Comparison of ENCODE assay signal across 8 cellular contexts in the genomic region with DNA sequence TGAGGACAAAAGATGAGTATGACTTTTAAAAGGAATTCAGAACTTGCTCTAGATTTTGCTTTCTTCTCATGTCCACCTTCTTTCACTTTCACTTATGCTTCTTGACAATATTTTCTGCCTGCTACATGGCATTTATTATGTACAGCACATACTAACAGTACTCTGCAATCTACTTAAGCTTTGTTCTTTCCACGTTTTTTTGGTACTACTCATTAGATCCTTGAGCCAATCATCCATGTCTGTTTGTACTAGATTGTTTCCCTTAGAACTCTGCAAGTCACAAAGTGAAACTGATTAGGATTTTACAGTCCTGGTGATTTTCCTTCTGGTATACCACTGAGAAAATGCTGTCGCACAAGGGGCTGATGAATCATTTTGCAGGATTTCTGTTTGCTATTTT.
DNase-seq lines count a peak whose midpoint lies in the region; ATAC-seq, FAIRE-seq and TF ChIP-seq lines count a peak whose summit lies in the region.

No MANE protein-coding gene starts in this region.

- no peaks in the 10 kb centered on the region for H3K9me3 ChIP-seq in OCI-LY7 (ENCODE audit: low read length)
- no peaks in the 10 kb centered on the region for H3K9me3 ChIP-seq in esophagus muscularis mucosa
- H3K9me3 ChIP-seq in small intestine (ENCODE audit: control insufficient read depth, low read depth): no peaks in the 10 kb centered on the region

- H3K36me3 ChIP-seq in OCI-LY7 (ENCODE audit: insufficient read depth, low read length) (no peaks in the 10 kb centered on the region; the same call in 1 of the 2 replicates), esophagus muscularis mucosa (no peaks in the 10 kb centered on the region), small intestine (ENCODE audit: control insufficient read depth in 2 of 2, insufficient read depth in 2 of 2, low read length in 2 of 2) (no peaks in the 10 kb centered on the region)

- no peak for TF ChIP-seq POLR2A in esophagus muscularis mucosa (IDR thresholded peaks at IDR 0.05; ENCODE audit: low read depth)

- BruUV-seq in OCI-LY7 (replicated peaks; lab: Mats Ljungman, UMichigan): no TSS peak

- H3K4me3 ChIP-seq in OCI-LY7 (ENCODE audit: low read depth, low read length, poor library complexity, severe bottlenecking) (peak overlapping the region; percentile 58), esophagus muscularis mucosa (peak overlapping the region; percentile 24 to 44 (median 34)), small intestine (ENCODE audit: low read depth in 1 of 2, low read length in 2 of 2) (peak overlapping the region in 1 of 2 donors; percentile 23)

- H3K4me2 ChIP-seq in OCI-LY7 (ENCODE audit: low read length): peak overlapping the region; percentile 76

- WGBS in esophagus muscularis mucosa: 30% methylated on average over 2 of the region's 2 CpGs
- WGBS in small intestine, 3 donors: 3 to 8% (median 4%) methylated on average over 2 of the region's 2 CpGs

- CTCF ChIA-PET in OCI-LY7 (lab: Charles Lee; ENCODE audit: unreplicated experiment): no interaction called here

- ATAC-seq in activated CD4-positive, CD25-positive, alpha-beta regulatory T cell treated with anti-CD3 and anti-CD28 coated beads, Interleukin-2, amount 50 U/mL, for 24 hours: peak; percentile 52 to 56
- ATAC-seq in HG02623 (IDR thresholded peaks at IDR 0.05; ENCODE audit: unreplicated experiment): peak; percentile 59

- intact Hi-C loops in OCI-LY7 (cut with micrococcal nuclease; ENCODE audit: unreplicated experiment) (no loop called here), esophagus muscularis mucosa (cut with DNase I) (no loop called here)

- no peaks in the 10 kb centered on the region for H4K20me1 ChIP-seq in OCI-LY7 (ENCODE audit: insufficient read depth, low read length)

- peaks cover 32% of the 10 kb centered on the region for H3K4me1 ChIP-seq in OCI-LY7 (ENCODE audit: insufficient read depth, low read length, poor library complexity, severe bottlenecking)
- H3K4me1 ChIP-seq in esophagus muscularis mucosa: peaks cover 3 to 12% (median 9%) of the 10 kb centered on the region in 4 donors
- peaks cover 0 to 2% of the 10 kb centered on the region in 2 donors for H3K4me1 ChIP-seq in small intestine (ENCODE audit: control insufficient read depth in 2 of 2, insufficient read depth in 1 of 2, low read depth in 1 of 2, low read length in 1 of 2)

- H2AFZ ChIP-seq in OCI-LY7 (ENCODE audit: low read length): no peak overlapping the region

- H3K9me2 ChIP-seq in OCI-LY7 (ENCODE audit: insufficient read depth, low read length): no peaks in the 10 kb centered on the region

- TF ChIP-seq CTCF in OCI-LY7 (conservative IDR thresholded peaks at IDR 0.05; ENCODE audit: low read length) (no peak), esophagus muscularis mucosa (IDR thresholded peaks at IDR 0.05) (no peak)

- H3K27me3 ChIP-seq in esophagus muscularis mucosa (no peaks in the 10 kb centered on the region), small intestine (ENCODE audit: control insufficient read depth in 2 of 2, insufficient read depth in 2 of 2, low read length in 2 of 2) (no peaks in the 10 kb centered on the region)

- POLR2A ChIA-PET in OCI-LY7 (lab: Charles Lee): interaction anchor here (0.6 to 1.6 kb wide), 4 partner anchors 9 to 360 kb away, joined by 4 to 6 read pairs (median 6); no protein-coding TSS in a partner anchor

- DNase-seq in activated CD4-positive, CD25-positive, alpha-beta regulatory T cell (lab: John Stamatoyannopoulos, UW): no peak
- peak; percentile 14 for DNase-seq in OCI-LY7 (ENCODE audit: low spot score)
- DNase-seq in esophagus muscularis mucosa (ENCODE audit: extremely low spot score): no peak
- DNase-seq in small intestine: peak; percentile 64
- DNase-seq in caudate nucleus (lab: John Stamatoyannopoulos, UW): no peak
- DNase-seq in cerebellar nuclear complex (lab: John Stamatoyannopoulos, UW): no peak

- no peak for FAIRE-seq in small intestine (lab: Jason Lieb, UNC)

- no peak for TF ChIP-seq EP300 in esophagus muscularis mucosa (IDR thresholded peaks at IDR 0.05)

- peaks cover 21% of the 10 kb centered on the region; the same call in 1 of the 2 replicates for H3K79me2 ChIP-seq in OCI-LY7 (ENCODE audit: insufficient read depth, low read depth, low read length)

- no peak overlapping the region for H3K27ac ChIP-seq in OCI-LY7 (ENCODE audit: low read depth, low read length, poor library complexity, severe bottlenecking)
- H3K27ac ChIP-seq in esophagus muscularis mucosa (replicated peaks in 1 of 4): peak overlapping the region in 3 of 4 donors; percentile 1 to 22 (median 20)
- peak overlapping the region; percentile 20 to 50 for H3K27ac ChIP-seq in small intestine (ENCODE audit: low read depth in 1 of 2, low read length in 1 of 2)
- H3K27ac ChIP-seq in caudate nucleus (ENCODE audit: low read depth, low read length): no peak overlapping the region

Comparison
In these comparisons a context has a peak if more than half of its experiments do, and no peak if none do; other contexts are left out.
1. DNase-seq: peak in OCI-LY7 (single experiment) and small intestine (single experiment); none in activated CD4-positive, CD25-positive, alpha-beta regulatory T cell (0 of 4), esophagus muscularis mucosa (single experiment), caudate nucleus (0 of 61) and cerebellar nuclear complex (0 of 2).
2. H3K27ac ChIP-seq: peak in esophagus muscularis mucosa (3 of 4) and small intestine (2 of 2); none in OCI-LY7 (single experiment) and caudate nucleus (single experiment).